In the genomic region with DNA sequence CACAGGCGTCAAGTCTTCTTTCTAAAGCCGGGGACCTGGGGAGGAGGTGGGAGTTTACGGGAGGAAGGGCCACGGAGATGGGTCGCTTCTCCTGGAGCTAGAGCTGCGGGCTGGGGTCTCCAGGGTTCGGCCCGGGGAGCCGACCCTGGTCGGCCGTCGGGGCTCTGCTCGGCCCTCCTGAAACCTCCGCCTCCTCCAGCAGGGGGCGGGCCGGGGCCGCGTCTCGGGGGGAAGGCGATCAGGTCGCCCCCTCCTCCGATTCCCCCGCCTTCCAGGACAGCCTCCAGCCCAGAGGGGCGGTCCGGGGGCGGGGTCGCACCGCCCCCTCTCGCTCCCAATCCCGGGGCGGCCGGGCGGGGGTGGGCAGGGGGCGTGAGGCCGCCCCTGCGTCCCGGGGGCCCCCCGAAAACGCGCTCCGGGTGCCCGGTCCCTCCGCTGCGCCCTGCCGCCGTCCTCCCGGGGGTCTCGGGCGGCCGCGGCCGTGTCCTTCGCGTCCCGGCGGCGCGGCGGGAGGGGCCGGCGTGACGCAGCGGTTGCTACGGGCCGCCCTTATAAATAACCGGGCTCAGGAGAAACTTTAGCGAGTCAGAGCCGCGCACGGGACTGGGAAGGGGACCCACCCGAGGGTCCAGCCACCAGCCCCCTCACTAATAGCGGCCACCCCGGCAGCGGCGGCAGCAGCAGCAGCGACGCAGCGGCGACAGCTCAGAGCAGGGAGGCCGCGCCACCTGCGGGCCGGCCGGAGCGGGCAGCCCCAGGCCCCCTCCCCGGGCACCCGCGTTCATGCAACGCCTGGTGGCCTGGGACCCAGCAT, we compare ENCODE assay signal across 8 cellular contexts. TPM values are rescaled to one million over a fixed set of nuclear protein-coding genes. Genes with fewer than 3 reads are reported as not detected.
DNase-seq lines count a peak whose midpoint lies in the region; ATAC-seq and TF ChIP-seq lines count a peak whose summit lies in the region.

CEBPB (plus strand) TSS at position 580 of the 814 bp plus-strand sequence; CDS start at position 784, 204 bp downstream.

- intact Hi-C loops in left ventricle myocardium inferior (cut with micrococcal nuclease) = no loop called here
- intact Hi-C loops in uterus (cut with DNase I; ENCODE audit: low total_unique reads) = loop anchor here (1.0 to 10.0 kb wide), 2 partner anchors 94 to 189 kb away; no protein-coding TSS in a partner anchor

- H3K9me3 ChIP-seq in DND-41 (ENCODE audit: insufficient read depth, low read length, severe bottlenecking) (no peaks in the 10 kb centered on the region), T-helper 17 cell (ENCODE audit: control insufficient read depth, low read length, poor library complexity, severe bottlenecking) (no peaks in the 10 kb centered on the region), left ventricle myocardium inferior (replicated peaks) (no peaks in the 10 kb centered on the region), uterus (no peaks in the 10 kb centered on the region)

- H3K36me3 Mint-ChIP-seq in T-helper 17 cell (ENCODE audit: low read depth) = no peaks in the 10 kb centered on the region

- DNase-seq in DND-41 (peak; percentile 91), GOT3 (lab: John Stamatoyannopoulos, UW) (peak; percentile 94), NCI-H1092 (lab: John Stamatoyannopoulos, UW) (peak; percentile 66), T-helper 17 cell (peak; percentile 75 to 78 (median 77)), amniotic stem cell (lab: John Stamatoyannopoulos, UW) (peak; percentile 75), left ventricle myocardium inferior (peak; percentile 88), putamen (ENCODE audit: low spot score) (peak; percentile 58), uterus (peak; percentile 91 to 94)

- H3K4me3 ChIP-seq in DND-41 (ENCODE audit: low read depth in 1 of 2, low read length in 2 of 2) (peak within 1 kb of the TSS; percentile 49 to 70), left ventricle myocardium inferior (peak within 1 kb of the TSS; percentile 94), uterus (peak within 1 kb of the TSS; percentile 56 to 97)

- H3K36me3 ChIP-seq in DND-41 (ENCODE audit: insufficient read depth, low read length) (peaks cover 24% of the 10 kb centered on the region), left ventricle myocardium inferior (peaks cover 8% of the 10 kb centered on the region), uterus (no peaks in the 10 kb centered on the region)

- H3K4me1 ChIP-seq in DND-41 (ENCODE audit: insufficient read depth, low read length) (peaks cover 26% of the 10 kb centered on the region), left ventricle myocardium inferior (peaks cover 58% of the 10 kb centered on the region), uterus (peaks cover 0 to 4% of the 10 kb centered on the region in 2 donors)

- peaks cover 28% of the 10 kb centered on the region for H3K4me1 Mint-ChIP-seq in T-helper 17 cell

- peaks cover 43% of the 10 kb centered on the region for H3K79me2 ChIP-seq in DND-41 (ENCODE audit: insufficient read depth, low read length)

- peak; percentile 99 for TF ChIP-seq POLR2A in uterus (IDR thresholded peaks at IDR 0.05)

- H3K27ac Mint-ChIP-seq in T-helper 17 cell = no peak within 1 kb of the TSS

- H3K27me3 ChIP-seq in DND-41 (ENCODE audit: insufficient read depth, low read length, poor library complexity) (no peaks in the 10 kb centered on the region), left ventricle myocardium inferior (ENCODE audit: low read depth) (no peaks in the 10 kb centered on the region), uterus (no peaks in the 10 kb centered on the region)

- peak; percentile 91 for TF ChIP-seq CTCF in DND-41 (IDR thresholded peaks at IDR 0.05; ENCODE audit: borderline replicate concordance, extremely low read depth, low read length, poor library complexity, severe bottlenecking)
- TF ChIP-seq CTCF in left ventricle myocardium inferior (IDR thresholded peaks at IDR 0.05; ENCODE audit: borderline replicate concordance) = peak; percentile 82
- TF ChIP-seq CTCF in uterus (IDR thresholded peaks at IDR 0.05) = peak; percentile 93 to 95 (median 94)

- ATAC-seq in DND-41 (ENCODE audit: insufficient read depth, low read depth) (peak; percentile 68), T-helper 17 cell (peak; percentile 66)

- peaks cover 8% of the 10 kb centered on the region for H3K27me3 Mint-ChIP-seq in T-helper 17 cell

- peak within 1 kb of the TSS; percentile 90 for H3K27ac ChIP-seq in DND-41 (ENCODE audit: low read length)
- H3K27ac ChIP-seq in left ventricle myocardium inferior (replicated peaks) = peak within 1 kb of the TSS; percentile 99
- peak within 1 kb of the TSS; percentile 100 for H3K27ac ChIP-seq in uterus

- peak within 1 kb of the TSS; percentile 90 for H2AFZ ChIP-seq in DND-41 (ENCODE audit: low read depth, low read length)

- peaks cover 37% of the 10 kb centered on the region for H4K20me1 ChIP-seq in DND-41 (ENCODE audit: insufficient read depth, low read length)

- H3K9ac ChIP-seq in DND-41 (ENCODE audit: low read depth, low read length) = peak within 1 kb of the TSS; percentile 81

- H3K4me3 Mint-ChIP-seq in T-helper 17 cell = peak within 1 kb of the TSS; percentile 92

- peak within 1 kb of the TSS; percentile 99 for H3K4me2 ChIP-seq in DND-41 (ENCODE audit: insufficient read depth, low read length)

RNA-seq across cellular contexts. Expression of gene CEBPB, which starts in this region (rescaled TPM):
- total RNA-seq in T-helper 17 cell (10 to 100 TPM; 18.1 to 32.8 TPM), left ventricle myocardium inferior (54.0 TPM), uterus (100 to 1,000 TPM in 1 of 4 donors, 10 to 100 TPM in 3; 15.6 to 100 (median 59.9) TPM)

Comparison
In these comparisons a context has a peak if more than half of its experiments do, and no peak if none do; other contexts are left out.
1. Peak in every context shown above with its lines: DNase-seq, ATAC-seq, H3K4me3 ChIP-seq and H3K27ac ChIP-seq.